8 cellular contexts compared by ENCODE assay signal in genomic region chr14:24213866-24214652, GRCh38. TPM values are rescaled to one million over a fixed set of nuclear protein-coding genes. Genes with fewer than 3 reads are reported as not detected.
DNase-seq lines count a peak whose midpoint lies in the region; ATAC-seq and TF ChIP-seq lines count a peak whose summit lies in the region.

No MANE protein-coding gene starts in this region.

- H3K9me2 ChIP-seq in OCI-LY7 (ENCODE audit: insufficient read depth, low read length), result no peaks in the 10 kb centered on the region

- POLR2A ChIA-PET in CD4-positive, alpha-beta T cell (lab: Charles Lee), result interaction anchor here (0.8 to 4.7 kb wide), 31 partner anchors 10 to 893 kb away, joined by 3 to 144 read pairs (median 8); partner anchors contain the start of genes CBLN3, DCAF11, DHRS1 and EMC9
- POLR2A ChIA-PET in OCI-LY7 (lab: Charles Lee), result interaction anchor here (0.7 to 3.0 kb wide), 16 partner anchors 8 to 228 kb away, joined by 3 to 18 read pairs (median 4); partner anchors contain the start of genes GMPR2, PCK2, PSME1 and RABGGTA

- TF ChIP-seq CTCF in CD4-positive, alpha-beta T cell (IDR thresholded peaks at IDR 0.05), result no peak
- TF ChIP-seq CTCF in OCI-LY7 (conservative IDR thresholded peaks at IDR 0.05; ENCODE audit: low read length) (peak; percentile 65), endodermal cell (conservative IDR thresholded peaks at IDR 0.05) (no peak)

- peaks cover 27% of the 10 kb centered on the region for H3K79me2 ChIP-seq in OCI-LY7 (ENCODE audit: insufficient read depth, low read depth, low read length)

- peak overlapping the region; percentile 98 for H3K27ac ChIP-seq in CD4-positive, alpha-beta T cell (ENCODE audit: low read depth, low read length)
- peak overlapping the region; percentile 82 for H3K27ac ChIP-seq in OCI-LY7 (ENCODE audit: low read depth, low read length, poor library complexity, severe bottlenecking)
- no peak overlapping the region for H3K27ac ChIP-seq in endodermal cell (ENCODE audit: low read depth, low read length)

- peak overlapping the region; percentile 97 for H3K4me3 Mint-ChIP-seq in CD4-positive, alpha-beta T cell
- H3K4me3 Mint-ChIP-seq in endodermal cell, result peak overlapping the region; percentile 92

- peak overlapping the region; percentile 82 for H3K4me2 ChIP-seq in OCI-LY7 (ENCODE audit: low read length)

- H3K9me3 ChIP-seq in CD4-positive, alpha-beta T cell (ENCODE audit: control insufficient read depth, low read length), result no peaks in the 10 kb centered on the region
- H3K9me3 ChIP-seq in OCI-LY7 (ENCODE audit: low read length), result no peaks in the 10 kb centered on the region
- H3K9me3 ChIP-seq in endodermal cell (ENCODE audit: control insufficient read depth, low read length), result no peaks in the 10 kb centered on the region
- H3K9me3 ChIP-seq in neuron (ENCODE audit: low read length), result no peaks in the 10 kb centered on the region

- H3K36me3 Mint-ChIP-seq in CD4-positive, alpha-beta T cell (ENCODE audit: low read depth), result peaks cover 44% of the 10 kb centered on the region
- H3K36me3 Mint-ChIP-seq in endodermal cell (ENCODE audit: low read depth), result peaks cover 33% of the 10 kb centered on the region

- intact Hi-C loops in CD4-positive, alpha-beta T cell (cut with DNase I, micrococcal nuclease), result loop anchor here (1.0 to 2.0 kb wide), 7 partner anchors 18 to 216 kb away; partner anchors contain the start of genes GMPR2 (in 1 of the 2), IPO4 (in 1 of the 2), IRF9 (in 1 of the 2) and NEDD8 (in 1 of the 2)
- intact Hi-C loops in OCI-LY7 (cut with micrococcal nuclease; ENCODE audit: unreplicated experiment), result loop anchor here (1.0 to 2.0 kb wide), 3 partner anchors 18 to 67 kb away; partner anchors contain the start of genes GMPR2, NEDD8, PSME2 and RNF31

- ATAC-seq in CD4-positive, alpha-beta T cell (ENCODE audit: poor library complexity), result no peak
- no peak for ATAC-seq in HG03442 (IDR thresholded peaks at IDR 0.05; ENCODE audit: unreplicated experiment)

- peak overlapping the region; percentile 79 for H3K9ac ChIP-seq in endodermal cell (ENCODE audit: extremely low read depth, low read length, poor library complexity, severe bottlenecking)

- peak overlapping the region; percentile 76 for H3K4me3 ChIP-seq in OCI-LY7 (ENCODE audit: low read depth, low read length, poor library complexity, severe bottlenecking)
- peak overlapping the region; percentile 85 for H3K4me3 ChIP-seq in endodermal cell (ENCODE audit: low read length)
- peak overlapping the region; percentile 78 for H3K4me3 ChIP-seq in neuron (ENCODE audit: low read length)

- no peak for DNase-seq in CD4-positive, alpha-beta T cell
- DNase-seq in OCI-LY7 (ENCODE audit: low spot score), result no peak
- no peak for DNase-seq in endodermal cell
- no peak for DNase-seq in COLO668 (lab: John Stamatoyannopoulos, UW; ENCODE audit: unreplicated experiment)
- DNase-seq in T-helper 9 cell, result no peak
- DNase-seq in NCI-H1092 (lab: John Stamatoyannopoulos, UW), result no peak

- no peaks in the 10 kb centered on the region for H4K20me1 ChIP-seq in OCI-LY7 (ENCODE audit: insufficient read depth, low read length)

- TSS peak; percentile 93 for BruUV-seq in OCI-LY7 (replicated peaks; lab: Mats Ljungman, UMichigan)

- H3K36me3 ChIP-seq in OCI-LY7 (ENCODE audit: insufficient read depth, low read length) (peaks cover 34% of the 10 kb centered on the region), endodermal cell (ENCODE audit: control insufficient read depth, insufficient read depth, low read length) (peaks cover 39% of the 10 kb centered on the region), neuron (ENCODE audit: insufficient read depth, low read length) (peaks cover 31% of the 10 kb centered on the region)

- H3K4me1 ChIP-seq in OCI-LY7 (ENCODE audit: insufficient read depth, low read length, poor library complexity, severe bottlenecking) (peaks cover 28% of the 10 kb centered on the region), endodermal cell (ENCODE audit: control insufficient read depth, insufficient read depth, low read length) (peaks cover 3% of the 10 kb centered on the region), neuron (ENCODE audit: insufficient read depth, low read length) (peaks cover 20% of the 10 kb centered on the region)

- H3K4me1 Mint-ChIP-seq in CD4-positive, alpha-beta T cell (ENCODE audit: low read depth), result peaks cover 49% of the 10 kb centered on the region
- H3K4me1 Mint-ChIP-seq in endodermal cell, result peaks cover 16% of the 10 kb centered on the region

- H3K27me3 ChIP-seq in CD4-positive, alpha-beta T cell (ENCODE audit: control insufficient read depth, insufficient read depth, low read length), result no peaks in the 10 kb centered on the region
- H3K27me3 ChIP-seq in endodermal cell (ENCODE audit: control insufficient read depth, insufficient read depth, low read length, poor library complexity, severe bottlenecking), result no peaks in the 10 kb centered on the region
- no peaks in the 10 kb centered on the region for H3K27me3 ChIP-seq in neuron (ENCODE audit: insufficient read depth, low read length)

- 90 to 93% methylated on average over 5 to 7 of the region's 7 CpGs for WGBS in endodermal cell (ENCODE audit: insufficient coverage in 1 of 2, insufficient read length in 1 of 2), 2 experiments

- peak overlapping the region; percentile 96 for H3K27ac Mint-ChIP-seq in CD4-positive, alpha-beta T cell
- H3K27ac Mint-ChIP-seq in endodermal cell, result peak overlapping the region; percentile 99

- H2AFZ ChIP-seq in OCI-LY7 (ENCODE audit: low read length) (peak overlapping the region; percentile 22; the same call in 1 of the 2 replicates), neuron (ENCODE audit: low read depth, low read length) (no peak overlapping the region)

- H3K27me3 Mint-ChIP-seq in CD4-positive, alpha-beta T cell, result no peaks in the 10 kb centered on the region
- H3K27me3 Mint-ChIP-seq in endodermal cell (ENCODE audit: insufficient read depth), result no peaks in the 10 kb centered on the region

- no peaks in the 10 kb centered on the region for H3K9me3 Mint-ChIP-seq in CD4-positive, alpha-beta T cell
- H3K9me3 Mint-ChIP-seq in endodermal cell, result no peaks in the 10 kb centered on the region

- CTCF ChIA-PET in CD4-positive, alpha-beta T cell (lab: Charles Lee), result interaction anchor here (0.7 to 2.5 kb wide), 10 partner anchors 19 to 120 kb away, joined by 3 to 12 read pairs (median 6); partner anchors contain the start of genes CIDEB, IRF9, RABGGTA and TINF2
- CTCF ChIA-PET in OCI-LY7 (lab: Charles Lee; ENCODE audit: unreplicated experiment), result interaction anchor here (1.0 kb wide), 1 partner anchor 53 kb away, joined by 3 read pairs; the partner anchor contains the start of gene IRF9

RNA-seq across cellular contexts. Expression of gene CHMP4A, which starts 0.8 kb away (rescaled TPM):
- total RNA-seq in CD4-positive, alpha-beta T cell, result 10 to 100 TPM; 73.4 to 80.1 TPM
- 48.5 and 65.7 TPM in 2 replicates for total RNA-seq in OCI-LY7 (2014; rRNA removed; shearing (Covaris generic))
- 67.6 and 72.9 TPM in 2 replicates for total RNA-seq in OCI-LY7 (2022)
- total RNA-seq in endodermal cell, result 10 to 100 TPM; 38.8 to 44.3 TPM
- polyA plus RNA-seq in endodermal cell (2013, experiment 1 of 2), result 43.0 TPM
- 44.3 TPM for polyA plus RNA-seq in endodermal cell (2013, experiment 2 of 2)

RNA-seq across cellular contexts. Expression of gene MDP1, which starts 1.8 kb away (rescaled TPM):
- 1 to 10 TPM; 3.2 to 3.7 TPM for total RNA-seq in CD4-positive, alpha-beta T cell
- total RNA-seq in OCI-LY7 (2014; rRNA removed; shearing (Covaris generic)), result 21.5 and 23.2 TPM in 2 replicates
- 26.6 and 30.9 TPM in 2 replicates for total RNA-seq in OCI-LY7 (2022)
- 10 to 100 TPM; 21.0 to 25.0 TPM for total RNA-seq in endodermal cell
- 35.2 TPM for polyA plus RNA-seq in endodermal cell (2013, experiment 1 of 2)
- polyA plus RNA-seq in endodermal cell (2013, experiment 2 of 2), result 32.7 TPM

RNA-seq across cellular contexts. Expression of gene TSSK4, which starts 8.6 kb away (rescaled TPM):
- under 1 TPM; 0.30 to 0.64 TPM for total RNA-seq in CD4-positive, alpha-beta T cell
- not detected in 2 replicates for total RNA-seq in OCI-LY7 (2014; rRNA removed; shearing (Covaris generic))
- total RNA-seq in OCI-LY7 (2022) (1.1 and 1.5 TPM in 2 replicates), endodermal cell (under 1 TPM; 0.38 to 0.51 TPM)
- polyA plus RNA-seq in endodermal cell (2013, experiment 1 of 2), result not detected
- polyA plus RNA-seq in endodermal cell (2013, experiment 2 of 2), result not detected

RNA-seq across cellular contexts. Expression of gene NEDD8, which starts 18.1 kb away (rescaled TPM):
- 10 to 100 TPM; 42.0 to 43.5 TPM for total RNA-seq in CD4-positive, alpha-beta T cell
- total RNA-seq in OCI-LY7 (2014; rRNA removed; shearing (Covaris generic)), result 167 and 285 TPM in 2 replicates
- total RNA-seq in OCI-LY7 (2022) (174 and 182 TPM in 2 replicates), endodermal cell (100 to 1,000 TPM; 210 to 267 TPM)
- polyA plus RNA-seq in endodermal cell (2013, experiment 1 of 2), result 187 TPM
- 182 TPM for polyA plus RNA-seq in endodermal cell (2013, experiment 2 of 2)

RNA-seq across cellular contexts. Expression of gene GMPR2, which starts 18.7 kb away (rescaled TPM):
- 10 to 100 TPM; 22.2 to 24.8 TPM for total RNA-seq in CD4-positive, alpha-beta T cell
- total RNA-seq in OCI-LY7 (2014; rRNA removed; shearing (Covaris generic)), result 39.4 and 51.4 TPM in 2 replicates
- total RNA-seq in OCI-LY7 (2022) (61.4 and 62.3 TPM in 2 replicates), endodermal cell (10 to 100 TPM; 56.1 to 63.1 TPM)
- 51.6 TPM for polyA plus RNA-seq in endodermal cell (2013, experiment 1 of 2)
- polyA plus RNA-seq in endodermal cell (2013, experiment 2 of 2), result 43.4 TPM

Comparison
In these comparisons a context has a peak if more than half of its experiments do, and no peak if none do; other contexts are left out.
1. RNA of gene MDP1, which starts 1.8 kb away (total RNA-seq): 21.5 to 30.9 TPM in OCI-LY7 and 21.0 to 25.0 TPM in endodermal cell; 3.2 to 3.7 TPM in CD4-positive, alpha-beta T cell; every median in the first group is over 4 times any median in the second.
2. Peak in every context shown above with its lines, with median percentiles within 50 percentile points of each other: H3K4me3 ChIP-seq.